ENCODE assay signal across 13 cellular contexts in genomic region chr3:130900959-130901358, GRCh38. TPM values are rescaled to one million over a fixed set of nuclear protein-coding genes. Genes with fewer than 3 reads are reported as not detected.
DNase-seq lines count a peak whose midpoint lies in the region; ATAC-seq and TF ChIP-seq lines count a peak whose summit lies in the region.
"Had no signal": no experiment of that assay in that cellular context is flagged by ENCODE, and none has a peak within 500 bp of the region (broad histone marks: within the 10 kb centered on the region; RNA-seq: fewer than 3 reads in every experiment).

No MANE protein-coding gene starts in this region.

- H3K9me3 ChIP-seq in left lung (no peaks in the 10 kb centered on the region), PC-3 (ENCODE audit: low read length) (no peaks in the 10 kb centered on the region)

- intact Hi-C loops in left lung (cut with DNase I) (no loop called here), PC-3 (cut with micrococcal nuclease) (loop anchor here (5.0 kb wide), 1 partner anchor 116 kb away; no protein-coding TSS in a partner anchor)

- ATAC-seq in GM18502 (IDR thresholded peaks at IDR 0.05; ENCODE audit: poor library complexity, unreplicated experiment) (peak; percentile 58), GM21529 (IDR thresholded peaks at IDR 0.05; ENCODE audit: unreplicated experiment) (peak; percentile 42), left lung (peak; percentile 79), PC-3 (no peak)
- ATAC-seq: stimulated activated naive CD8-positive, alpha-beta T cell treated with anti-CD3 and anti-CD28 coated beads, Interleukin-15, Interleukin-2, amounts not matched to agents 100 U/mL and 50 U/mL, for 24 hours had no signal

- H3K27me3 ChIP-seq in left lung (no peaks in the 10 kb centered on the region), PC-3 (ENCODE audit: low read length) (no peaks in the 10 kb centered on the region)

- TF ChIP-seq CTCF in left lung (IDR thresholded peaks at IDR 0.05) (no peak), PC-3 (conservative IDR thresholded peaks at IDR 0.05; ENCODE audit: low read depth, low read length) (no peak)

- H3K4me1 ChIP-seq in left lung = peaks cover 11 to 58% of the 10 kb centered on the region in 2 donors
- H3K4me1 ChIP-seq in PC-3 (ENCODE audit: insufficient read depth, low read length) = peaks cover 29% of the 10 kb centered on the region

- no peak overlapping the region for H3K4me2 ChIP-seq in PC-3 (ENCODE audit: low read length)

- H3K4me3 ChIP-seq in left lung (no peak overlapping the region), PC-3 (ENCODE audit: low read length) (no peak overlapping the region)

- peak; percentile 71 for DNase-seq in HT-29 (ENCODE audit: low spot score)
- no peak for DNase-seq in left lung
- no peak for DNase-seq in PC-3
- DNase-seq in activated T-cell treated with anti-CD3 and anti-CD28 coated beads, Interleukin-2, amount 50 U/mL, for 48 hours = no peak
- DNase-seq in NCI-H2081 (lab: John Stamatoyannopoulos, UW) = no peak
- DNase-seq in NCI-H226 = no peak
- DNase-seq: activated naive CD8-positive, alpha-beta T cell treated with anti-CD3 and anti-CD28 coated beads, Interleukin-2, amount 10 ng/mL, durations not matched to agents 7 days and 5 days; NCI-H2029; stimulated activated CD4-positive, alpha-beta T cell treated with anti-CD3 and anti-CD28 coated beads, Interleukin-2, amount 100 ng/mL, for 48 hours; stimulated activated naive CD8-positive, alpha-beta T cell treated with anti-CD3 and anti-CD28 coated beads, Interleukin-15, Interleukin-2, amounts not matched to agents 100 U/mL and 50 U/mL, for 24 hours; T-helper 9 cell had no signal

- H2AFZ ChIP-seq in PC-3 (ENCODE audit: low read length) = no peak overlapping the region

- H4K20me1 ChIP-seq in PC-3 (ENCODE audit: low read length) = peaks cover 24% of the 10 kb centered on the region; the same call in 1 of the 2 replicates

- no peak overlapping the region for H3K9ac ChIP-seq in PC-3 (ENCODE audit: low read length)

- no peaks in the 10 kb centered on the region for H3F3A ChIP-seq in PC-3 (ENCODE audit: low read length, unreplicated experiment)

- POLR2A ChIA-PET in PC-3 (lab: Charles Lee; ENCODE audit: unreplicated experiment) = no interaction called here

- no peaks in the 10 kb centered on the region for H3K9me2 ChIP-seq in PC-3 (replicated peaks; ENCODE audit: low read length)

- no peaks in the 10 kb centered on the region for H3K36me3 ChIP-seq in left lung
- H3K36me3 ChIP-seq in PC-3 (ENCODE audit: low read depth, low read length) = no peaks in the 10 kb centered on the region

- CTCF ChIA-PET in PC-3 (lab: Charles Lee) = no interaction called here

- no TSS peak for BruUV-seq in PC-3 (replicated peaks; lab: Mats Ljungman, UMichigan)

- peak overlapping the region in 1 of 2 donors; percentile 53 for H3K27ac ChIP-seq in left lung
- no peak overlapping the region for H3K27ac ChIP-seq in PC-3 (ENCODE audit: low read length)

- H3K79me2 ChIP-seq in PC-3 (ENCODE audit: low read length) = peaks cover 97% of the 10 kb centered on the region

RNA-seq across cellular contexts. Expression of gene ATP2C1, which starts 7.1 kb away (rescaled TPM):
- 20.9 and 29.3 TPM in 2 replicates for total RNA-seq in HT-29 (2014; rRNA removed; shearing (Covaris generic))
- 100 to 1,000 TPM; 114 to 161 TPM for total RNA-seq in left lung
- total RNA-seq in PC-3 (2014; rRNA removed) = 34.0 and 49.1 TPM in 2 replicates
